10 cellular contexts compared by ENCODE assay signal in genomic region chr5:134550271-134551214, GRCh38. TPM values are rescaled to one million over a fixed set of nuclear protein-coding genes. Genes with fewer than 3 reads are reported as not detected.
DNase-seq lines count a peak whose midpoint lies in the region; ATAC-seq and TF ChIP-seq lines count a peak whose summit lies in the region.
"Had no signal": no experiment of that assay in that cellular context is flagged by ENCODE, and none has a peak within 500 bp of the region (broad histone marks: within the 10 kb centered on the region; RNA-seq: fewer than 3 reads in every experiment).

No MANE protein-coding gene starts in this region.

- no peaks in the 10 kb centered on the region for H3K27me3 Mint-ChIP-seq in central memory CD8-positive, alpha-beta T cell
- H3K27me3 Mint-ChIP-seq in stimulated activated naive CD8-positive, alpha-beta T cell treated with anti-CD3 and anti-CD28 coated beads, Interleukin-15, amount 100 ng/mL, for 72 hours: no peaks in the 10 kb centered on the region

- peaks cover 45% of the 10 kb centered on the region for H3K36me3 Mint-ChIP-seq in central memory CD8-positive, alpha-beta T cell (ENCODE audit: insufficient read depth)

- POLR2A ChIA-PET in PC-3 (lab: Charles Lee; ENCODE audit: unreplicated experiment): interaction anchor here (0.6 kb wide), 1 partner anchor 10 kb away, joined by 3 read pairs; no protein-coding TSS in a partner anchor

- no peak for ATAC-seq in heart left ventricle
- ATAC-seq in left cardiac atrium: no peak
- ATAC-seq in PC-3: no peak
- no peak for ATAC-seq in central memory CD8-positive, alpha-beta T cell (replicated peaks; ENCODE audit: extremely low read depth, poor library complexity, severe bottlenecking)
- ATAC-seq in stimulated activated naive CD8-positive, alpha-beta T cell treated with anti-CD3 and anti-CD28 coated beads, Interleukin-15, amount 100 ng/mL, for 72 hours: no peak
- no peak for ATAC-seq in HG03097 (IDR thresholded peaks at IDR 0.05; ENCODE audit: low FRiP score, unreplicated experiment)

- TF ChIP-seq CTCF in heart left ventricle (IDR thresholded peaks at IDR 0.05) (no peak), PC-3 (conservative IDR thresholded peaks at IDR 0.05; ENCODE audit: low read depth, low read length) (no peak), spleen (IDR thresholded peaks at IDR 0.05 in 8 of 11, conservative IDR thresholded peaks at IDR 0.05 in 3 of 11) (no peak)

- H3K27ac ChIP-seq in heart left ventricle (peak overlapping the region in 9 of 12 donors; percentile 82 to 95 (median 86)), PC-3 (ENCODE audit: low read length) (peak overlapping the region; percentile 18; the same call in 1 of the 2 replicates), spleen (peak overlapping the region in 4 of 8 donors; percentile 42 to 77 (median 52))

- CTCF ChIA-PET in PC-3 (lab: Charles Lee): no interaction called here

- no peaks in the 10 kb centered on the region for H3K9me3 Mint-ChIP-seq in central memory CD8-positive, alpha-beta T cell
- H3K9me3 Mint-ChIP-seq in stimulated activated naive CD8-positive, alpha-beta T cell treated with anti-CD3 and anti-CD28 coated beads, Interleukin-15, amount 100 ng/mL, for 72 hours: no peaks in the 10 kb centered on the region
- H3K9me3 Mint-ChIP-seq: activated T-helper 1 cell treated with anti-CD3 and anti-CD28 coated beads, Interleukin-12 subunit alpha, Interleukin-12 subunit beta, Interleukin-2, Interleukin-4 antibody, amounts not matched to agents 30 ng/mL and 10 ng/mL and 1 ng/mL, durations not matched to agents 14 hours and 24 hours and 36 hours had no signal

- peaks cover 24 to 95% (median 81%) of the 10 kb centered on the region in 12 donors for H3K4me1 ChIP-seq in heart left ventricle
- H3K4me1 ChIP-seq in PC-3 (ENCODE audit: insufficient read depth, low read length): peaks cover 67% of the 10 kb centered on the region
- H3K4me1 ChIP-seq in spleen: peaks cover 51 to 100% (median 87%) of the 10 kb centered on the region in 6 donors

- no peak overlapping the region for H3K4me2 ChIP-seq in PC-3 (ENCODE audit: low read length)

- H3F3A ChIP-seq in PC-3 (ENCODE audit: low read length, unreplicated experiment): no peaks in the 10 kb centered on the region

- no peak overlapping the region for H2AFZ ChIP-seq in PC-3 (ENCODE audit: low read length)

- no peak overlapping the region for H3K4me3 Mint-ChIP-seq in central memory CD8-positive, alpha-beta T cell
- no peak overlapping the region for H3K4me3 Mint-ChIP-seq in stimulated activated naive CD8-positive, alpha-beta T cell treated with anti-CD3 and anti-CD28 coated beads, Interleukin-15, amount 100 ng/mL, for 72 hours
- H3K4me3 Mint-ChIP-seq: activated T-helper 1 cell treated with anti-CD3 and anti-CD28 coated beads, Interleukin-12 subunit alpha, Interleukin-12 subunit beta, Interleukin-2, Interleukin-4 antibody, amounts not matched to agents 30 ng/mL and 10 ng/mL and 1 ng/mL, durations not matched to agents 14 hours and 24 hours and 36 hours had no signal

- H3K4me1 Mint-ChIP-seq in central memory CD8-positive, alpha-beta T cell: peaks cover 53% of the 10 kb centered on the region
- peaks cover 71% of the 10 kb centered on the region for H3K4me1 Mint-ChIP-seq in stimulated activated naive CD8-positive, alpha-beta T cell treated with anti-CD3 and anti-CD28 coated beads, Interleukin-15, amount 100 ng/mL, for 72 hours

- peak overlapping the region; percentile 19 for H3K27ac Mint-ChIP-seq in central memory CD8-positive, alpha-beta T cell (ENCODE audit: low read depth)
- H3K27ac Mint-ChIP-seq in stimulated activated naive CD8-positive, alpha-beta T cell treated with anti-CD3 and anti-CD28 coated beads, Interleukin-15, amount 100 ng/mL, for 72 hours: peak overlapping the region; percentile 6 to 48

- BruUV-seq in PC-3 (replicated peaks; lab: Mats Ljungman, UMichigan): no TSS peak

- H3K27me3 ChIP-seq in heart left ventricle (no peaks in the 10 kb centered on the region), PC-3 (ENCODE audit: low read length) (no peaks in the 10 kb centered on the region), spleen (replicated peaks in 1 of 7) (no peaks in the 10 kb centered on the region)

- H3K9ac ChIP-seq in PC-3 (ENCODE audit: low read length): no peak overlapping the region

- intact Hi-C loops in heart left ventricle (cut with DNase I): no loop called here
- intact Hi-C loops in left cardiac atrium (cut with DNase I): no loop called here
- intact Hi-C loops in PC-3 (cut with micrococcal nuclease): no loop called here
- intact Hi-C loops in spleen (cut with DNase I; ENCODE audit: low total_unique reads): no loop called here

- peaks cover 0 to 77% (median 57%) of the 10 kb centered on the region in 9 donors for H3K36me3 ChIP-seq in heart left ventricle
- peaks cover 10% of the 10 kb centered on the region; the same call in 1 of the 2 replicates for H3K36me3 ChIP-seq in PC-3 (ENCODE audit: low read depth, low read length)
- H3K36me3 ChIP-seq in spleen: peaks cover 4 to 99% (median 27%) of the 10 kb centered on the region in 6 donors

- no peaks in the 10 kb centered on the region for H3K9me2 ChIP-seq in PC-3 (replicated peaks; ENCODE audit: low read length)

- H3K9me3 ChIP-seq in heart left ventricle (no peaks in the 10 kb centered on the region), PC-3 (ENCODE audit: low read length) (no peaks in the 10 kb centered on the region), spleen (no peaks in the 10 kb centered on the region)

- WGBS in heart left ventricle, 4 donors: 66 to 70% (median 68%) methylated on average over 12 to 13 of the region's 13 CpGs
- WGBS in spleen, 5 donors: 60 to 75% (median 68%) methylated on average over 13 of the region's 13 CpGs

- H3K4me3 ChIP-seq in heart left ventricle (no peak overlapping the region), PC-3 (ENCODE audit: low read length) (no peak overlapping the region), spleen (no peak overlapping the region)

- DNase-seq in heart left ventricle (no peak), left cardiac atrium (no peak), PC-3 (no peak), spleen (no peak), foreskin melanocyte (no peak)
- DNase-seq in central memory CD8-positive, alpha-beta T cell (ENCODE audit: low spot score in 2 of 2): no peak
- DNase-seq in stimulated activated naive CD8-positive, alpha-beta T cell treated with anti-CD3 and anti-CD28 coated beads, Interleukin-15, amount 100 ng/mL, for 72 hours: no peak
- DNase-seq: NCI-H446 had no signal

- TF ChIP-seq POLR2A in heart left ventricle (IDR thresholded peaks at IDR 0.05) (no peak), spleen (IDR thresholded peaks at IDR 0.05) (no peak)

- H4K20me1 ChIP-seq in PC-3 (ENCODE audit: low read length): no peaks in the 10 kb centered on the region

- H3K79me2 ChIP-seq in PC-3 (ENCODE audit: low read length): peaks cover 34% of the 10 kb centered on the region

RNA-seq across cellular contexts. Expression of gene JADE2, which starts 25.1 kb away (rescaled TPM):
- 10 to 100 TPM; 22.8 to 54.8 (median 33.9) TPM for total RNA-seq in heart left ventricle
- polyA plus RNA-seq in heart left ventricle: 10 to 100 TPM in 1 of 2 donors, 1 to 10 TPM in 1; 8.3 to 17.1 TPM
- total RNA-seq in left cardiac atrium: 10 to 100 TPM; 34.7 to 49.0 TPM
- 33.2 and 42.3 TPM in 2 replicates for total RNA-seq in PC-3 (2014; rRNA removed)
- total RNA-seq in spleen: 100 to 1,000 TPM in 3 of 7 donors, 10 to 100 TPM in 4; 85.9 to 131 (median 95.9) TPM
- polyA plus RNA-seq in spleen: 10 to 100 TPM; 12.3 to 30.8 (median 14.8) TPM
